In the genomic region with DNA sequence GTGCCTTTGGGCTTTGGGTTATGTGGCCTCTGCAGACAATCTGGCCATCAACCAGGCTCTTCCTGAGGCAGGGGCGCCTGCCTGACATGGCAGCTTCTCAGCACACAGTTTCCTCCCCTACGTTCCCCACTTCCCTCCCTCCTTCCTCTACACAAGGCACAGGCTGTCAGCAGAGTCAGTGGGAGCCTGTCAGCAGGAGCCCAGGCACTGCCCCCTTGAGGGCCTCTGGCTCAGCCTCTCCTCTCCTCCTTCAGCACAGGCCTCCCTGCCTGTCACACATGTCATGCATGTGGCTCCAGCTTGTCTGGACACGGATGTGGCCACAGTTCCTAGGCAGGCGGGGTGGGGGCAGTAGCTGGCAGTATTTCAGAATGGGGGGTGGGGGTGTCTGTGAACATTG, we compare ENCODE assay signal across 2 cellular contexts.
TF ChIP-seq lines count a peak whose summit lies in the region.

No MANE protein-coding gene starts in this region.

TF ChIP-seq in HCT116, 20 proteins besides CTCF, POLR2A, EP300 and RAD21:
- no peak for TF ChIP-seq JUND (IDR thresholded peaks at IDR 0.05)
- TF ChIP-seq CBX3 (IDR thresholded peaks at IDR 0.05; ENCODE audit: low read depth): no peak
- no peak for TF ChIP-seq EZH2phosphoT487 (IDR thresholded peaks at IDR 0.05; ENCODE audit: borderline replicate concordance)
- no peak for TF ChIP-seq EZH2 (IDR thresholded peaks at IDR 0.05)
- no peak for TF ChIP-seq CEBPB (IDR thresholded peaks at IDR 0.05; ENCODE audit: low read depth)
- TF ChIP-seq, protein P1, sequence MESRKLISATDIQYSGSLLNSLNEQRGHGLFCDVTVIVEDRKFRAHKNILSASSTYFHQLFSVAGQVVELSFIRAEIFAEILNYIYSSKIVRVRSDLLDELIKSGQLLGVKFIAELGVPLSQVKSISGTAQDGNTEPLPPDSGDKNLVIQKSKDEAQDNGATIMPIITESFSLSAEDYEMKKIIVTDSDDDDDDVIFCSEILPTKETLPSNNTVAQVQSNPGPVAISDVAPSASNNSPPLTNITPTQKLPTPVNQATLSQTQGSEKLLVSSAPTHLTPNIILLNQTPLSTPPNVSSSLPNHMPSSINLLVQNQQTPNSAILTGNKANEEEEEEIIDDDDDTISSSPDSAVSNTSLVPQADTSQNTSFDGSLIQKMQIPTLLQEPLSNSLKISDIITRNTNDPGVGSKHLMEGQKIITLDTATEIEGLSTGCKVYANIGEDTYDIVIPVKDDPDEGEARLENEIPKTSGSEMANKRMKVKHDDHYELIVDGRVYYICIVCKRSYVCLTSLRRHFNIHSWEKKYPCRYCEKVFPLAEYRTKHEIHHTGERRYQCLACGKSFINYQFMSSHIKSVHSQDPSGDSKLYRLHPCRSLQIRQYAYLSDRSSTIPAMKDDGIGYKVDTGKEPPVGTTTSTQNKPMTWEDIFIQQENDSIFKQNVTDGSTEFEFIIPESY (IDR thresholded peaks at IDR 0.05; ENCODE audit: extremely low read depth, insufficient replicate concordance, low read length): no peak
- TF ChIP-seq ZNF274 (IDR thresholded peaks at IDR 0.05; ENCODE audit: low read depth, low read length): no peak
- TF ChIP-seq ZFX (IDR thresholded peaks at IDR 0.05): no peak
- no peak for TF ChIP-seq EGR1 (IDR thresholded peaks at IDR 0.05; ENCODE audit: low read depth)
TF ChIP-seq in HCT116: peak in this region for 0.

TF ChIP-seq in K562, 482 proteins besides CTCF, POLR2A, EP300 and RAD21:
- TF ChIP-seq, protein P2, sequence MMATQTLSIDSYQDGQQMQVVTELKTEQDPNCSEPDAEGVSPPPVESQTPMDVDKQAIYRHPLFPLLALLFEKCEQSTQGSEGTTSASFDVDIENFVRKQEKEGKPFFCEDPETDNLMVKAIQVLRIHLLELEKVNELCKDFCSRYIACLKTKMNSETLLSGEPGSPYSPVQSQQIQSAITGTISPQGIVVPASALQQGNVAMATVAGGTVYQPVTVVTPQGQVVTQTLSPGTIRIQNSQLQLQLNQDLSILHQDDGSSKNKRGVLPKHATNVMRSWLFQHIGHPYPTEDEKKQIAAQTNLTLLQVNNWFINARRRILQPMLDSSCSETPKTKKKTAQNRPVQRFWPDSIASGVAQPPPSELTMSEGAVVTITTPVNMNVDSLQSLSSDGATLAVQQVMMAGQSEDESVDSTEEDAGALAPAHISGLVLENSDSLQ (IDR thresholded peaks at IDR 0.05): peak; percentile 10; the same call in 1 of the 2 replicates
- TF ChIP-seq, protein P3, sequence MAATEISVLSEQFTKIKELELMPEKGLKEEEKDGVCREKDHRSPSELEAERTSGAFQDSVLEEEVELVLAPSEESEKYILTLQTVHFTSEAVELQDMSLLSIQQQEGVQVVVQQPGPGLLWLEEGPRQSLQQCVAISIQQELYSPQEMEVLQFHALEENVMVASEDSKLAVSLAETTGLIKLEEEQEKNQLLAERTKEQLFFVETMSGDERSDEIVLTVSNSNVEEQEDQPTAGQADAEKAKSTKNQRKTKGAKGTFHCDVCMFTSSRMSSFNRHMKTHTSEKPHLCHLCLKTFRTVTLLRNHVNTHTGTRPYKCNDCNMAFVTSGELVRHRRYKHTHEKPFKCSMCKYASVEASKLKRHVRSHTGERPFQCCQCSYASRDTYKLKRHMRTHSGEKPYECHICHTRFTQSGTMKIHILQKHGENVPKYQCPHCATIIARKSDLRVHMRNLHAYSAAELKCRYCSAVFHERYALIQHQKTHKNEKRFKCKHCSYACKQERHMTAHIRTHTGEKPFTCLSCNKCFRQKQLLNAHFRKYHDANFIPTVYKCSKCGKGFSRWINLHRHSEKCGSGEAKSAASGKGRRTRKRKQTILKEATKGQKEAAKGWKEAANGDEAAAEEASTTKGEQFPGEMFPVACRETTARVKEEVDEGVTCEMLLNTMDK (IDR thresholded peaks at IDR 0.05; ENCODE audit: borderline replicate concordance, insufficient read depth, low read depth, low read length, poor library complexity, severe bottlenecking): peak; percentile 34
- TF ChIP-seq MEIS2 (IDR thresholded peaks at IDR 0.05; ENCODE audit: partially characterized antibody): peak; percentile 16
- TF ChIP-seq, protein P4, sequence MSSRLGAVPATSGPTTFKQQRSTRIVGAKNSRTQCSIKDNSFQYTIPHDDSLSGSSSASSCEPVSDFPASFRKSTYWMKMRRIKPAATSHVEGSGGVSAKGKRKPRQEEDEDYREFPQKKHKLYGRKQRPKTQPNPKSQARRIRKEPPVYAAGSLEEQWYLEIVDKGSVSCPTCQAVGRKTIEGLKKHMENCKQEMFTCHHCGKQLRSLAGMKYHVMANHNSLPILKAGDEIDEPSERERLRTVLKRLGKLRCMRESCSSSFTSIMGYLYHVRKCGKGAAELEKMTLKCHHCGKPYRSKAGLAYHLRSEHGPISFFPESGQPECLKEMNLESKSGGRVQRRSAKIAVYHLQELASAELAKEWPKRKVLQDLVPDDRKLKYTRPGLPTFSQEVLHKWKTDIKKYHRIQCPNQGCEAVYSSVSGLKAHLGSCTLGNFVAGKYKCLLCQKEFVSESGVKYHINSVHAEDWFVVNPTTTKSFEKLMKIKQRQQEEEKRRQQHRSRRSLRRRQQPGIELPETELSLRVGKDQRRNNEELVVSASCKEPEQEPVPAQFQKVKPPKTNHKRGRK (tag; IDR thresholded peaks at IDR 0.05): no peak
